1 cellular context compared by ENCODE assay signal in genomic region chr6:113858605-113859348, GRCh38.
A peak's percentile ranks its signal among the peaks of the same experiment; 100 is the strongest.
TF ChIP-seq lines count a peak whose summit lies in the region.

No MANE protein-coding gene starts in this region.

TF ChIP-seq in HepG2, 621 proteins besides CTCF, POLR2A, EP300 and RAD21 (continued from another document and continues in another):
- TF ChIP-seq SIX4 (CRISPR knock-in tag; IDR thresholded peaks at IDR 0.05) (0 out of 2 replicates have a peak, but pooled peaks have one; percentile 5), ISX (CRISPR knock-in tag; conservative IDR thresholded peaks at IDR 0.05) (peak; percentile 76; the same call in 1 of the 2 replicates), SKI (IDR thresholded peaks at IDR 0.05; ENCODE audit: partially characterized antibody) (peak; percentile 82), ZGPAT (CRISPR knock-in tag; IDR thresholded peaks at IDR 0.05) (peak; percentile 51; the same call in 1 of the 2 replicates), ZFX (CRISPR knock-in tag; IDR thresholded peaks at IDR 0.05; ENCODE audit: low read depth) (peak; percentile 86), TFDP1 (CRISPR knock-in tag; IDR thresholded peaks at IDR 0.05; ENCODE audit: borderline replicate concordance) (peak; percentile 62; the same call in 1 of the 2 replicates), ZNF713 (CRISPR knock-in tag; IDR thresholded peaks at IDR 0.05) (0 out of 2 replicates have a peak, but pooled peaks have one; percentile 20), ZNF607 (CRISPR knock-in tag; IDR thresholded peaks at IDR 0.05; ENCODE audit: borderline replicate concordance) (peak; percentile 29; the same call in 1 of the 2 replicates), ZNF766 (CRISPR knock-in tag; IDR thresholded peaks at IDR 0.05; ENCODE audit: borderline replicate concordance) (peak; percentile 80; the same call in 1 of the 2 replicates), ZBTB20 (CRISPR knock-in tag; IDR thresholded peaks at IDR 0.05; ENCODE audit: borderline replicate concordance, low read depth) (peak; percentile 63), ZNF615 (CRISPR knock-in tag; IDR thresholded peaks at IDR 0.05; ENCODE audit: borderline replicate concordance) (no peak), ZNF552 (CRISPR knock-in tag; IDR thresholded peaks at IDR 0.05; ENCODE audit: borderline replicate concordance) (no peak; the same call in 1 of the 2 replicates), ZNF746 (CRISPR knock-in tag; IDR thresholded peaks at IDR 0.05) (peak; percentile 66; the same call in 1 of the 2 replicates), KLF12 (CRISPR knock-in tag; IDR thresholded peaks at IDR 0.05; ENCODE audit: borderline replicate concordance) (peak; percentile 81; the same call in 1 of the 2 replicates), MED1 (CRISPR knock-in tag; IDR thresholded peaks at IDR 0.05) (peak; percentile 78; the same call in 1 of the 2 replicates), CCAR2 (optimal IDR thresholded peaks at IDR 0.05; ENCODE audit: low read depth, low read length) (no peak), PAX8 (CRISPR knock-in tag; IDR thresholded peaks at IDR 0.05; ENCODE audit: borderline replicate concordance) (0 out of 2 replicates have a peak, but pooled peaks have one; percentile 68), AGO2 (optimal IDR thresholded peaks at IDR 0.05; ENCODE audit: low read depth, low read length) (peak; percentile 97), ZBTB3 (CRISPR knock-in tag; IDR thresholded peaks at IDR 0.05; ENCODE audit: borderline replicate concordance, low read depth) (no peak), HNRNPUL1 (IDR thresholded peaks at IDR 0.05; ENCODE audit: low read depth, low read length) (no peak), ZNF407 (CRISPR knock-in tag; IDR thresholded peaks at IDR 0.05; ENCODE audit: not compliant biosample characterization) (peak; percentile 80), SP1 (IDR thresholded peaks at IDR 0.05) (no peak), SP1 (CRISPR knock-in tag; IDR thresholded peaks at IDR 0.05) (peak; percentile 88), JDP2 (CRISPR knock-in tag; IDR thresholded peaks at IDR 0.05; ENCODE audit: borderline replicate concordance) (no peak), TCF12 (IDR thresholded peaks at IDR 0.05) (no peak), TCF12 (CRISPR knock-in tag; IDR thresholded peaks at IDR 0.05) (no peak), NFKB2 (CRISPR knock-in tag; IDR thresholded peaks at IDR 0.05; ENCODE audit: borderline replicate concordance) (peak; percentile 29; the same call in 1 of the 2 replicates), KDM5B (CRISPR knock-in tag; IDR thresholded peaks at IDR 0.05; ENCODE audit: borderline replicate concordance) (peak; percentile 41; the same call in 1 of the 2 replicates), MTF2 (CRISPR knock-in tag; IDR thresholded peaks at IDR 0.05; ENCODE audit: borderline replicate concordance) (no peak), ZMYM4 (CRISPR knock-in tag; IDR thresholded peaks at IDR 0.05) (peak; percentile 94), ZBTB46 (CRISPR knock-in tag; IDR thresholded peaks at IDR 0.05; ENCODE audit: borderline replicate concordance) (no peak; the same call in 1 of the 2 replicates), SAP130 (CRISPR knock-in tag; IDR thresholded peaks at IDR 0.05; ENCODE audit: low read depth) (peak; percentile 82), ZFP36L1 (CRISPR knock-in tag; IDR thresholded peaks at IDR 0.05) (0 out of 2 replicates have a peak, but pooled peaks have one; percentile 60), FOXJ3 (CRISPR knock-in tag; IDR thresholded peaks at IDR 0.05; ENCODE audit: borderline replicate concordance) (peak; percentile 19; the same call in 1 of the 2 replicates), ZIK1 (CRISPR knock-in tag; IDR thresholded peaks at IDR 0.05; ENCODE audit: borderline replicate concordance, low read depth) (peak; percentile 86), ZNF496 (CRISPR knock-in tag; IDR thresholded peaks at IDR 0.05; ENCODE audit: insufficient replicate concordance) (no peak)
- TF ChIP-seq, protein P1, sequence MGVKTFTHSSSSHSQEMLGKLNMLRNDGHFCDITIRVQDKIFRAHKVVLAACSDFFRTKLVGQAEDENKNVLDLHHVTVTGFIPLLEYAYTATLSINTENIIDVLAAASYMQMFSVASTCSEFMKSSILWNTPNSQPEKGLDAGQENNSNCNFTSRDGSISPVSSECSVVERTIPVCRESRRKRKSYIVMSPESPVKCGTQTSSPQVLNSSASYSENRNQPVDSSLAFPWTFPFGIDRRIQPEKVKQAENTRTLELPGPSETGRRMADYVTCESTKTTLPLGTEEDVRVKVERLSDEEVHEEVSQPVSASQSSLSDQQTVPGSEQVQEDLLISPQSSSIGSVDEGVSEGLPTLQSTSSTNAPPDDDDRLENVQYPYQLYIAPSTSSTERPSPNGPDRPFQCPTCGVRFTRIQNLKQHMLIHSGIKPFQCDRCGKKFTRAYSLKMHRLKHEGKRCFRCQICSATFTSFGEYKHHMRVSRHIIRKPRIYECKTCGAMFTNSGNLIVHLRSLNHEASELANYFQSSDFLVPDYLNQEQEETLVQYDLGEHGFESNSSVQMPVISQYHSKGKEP (CRISPR knock-in tag; IDR thresholded peaks at IDR 0.05), result peak; percentile 63; the same call in 1 of the 2 replicates
- TF ChIP-seq, protein P2, sequence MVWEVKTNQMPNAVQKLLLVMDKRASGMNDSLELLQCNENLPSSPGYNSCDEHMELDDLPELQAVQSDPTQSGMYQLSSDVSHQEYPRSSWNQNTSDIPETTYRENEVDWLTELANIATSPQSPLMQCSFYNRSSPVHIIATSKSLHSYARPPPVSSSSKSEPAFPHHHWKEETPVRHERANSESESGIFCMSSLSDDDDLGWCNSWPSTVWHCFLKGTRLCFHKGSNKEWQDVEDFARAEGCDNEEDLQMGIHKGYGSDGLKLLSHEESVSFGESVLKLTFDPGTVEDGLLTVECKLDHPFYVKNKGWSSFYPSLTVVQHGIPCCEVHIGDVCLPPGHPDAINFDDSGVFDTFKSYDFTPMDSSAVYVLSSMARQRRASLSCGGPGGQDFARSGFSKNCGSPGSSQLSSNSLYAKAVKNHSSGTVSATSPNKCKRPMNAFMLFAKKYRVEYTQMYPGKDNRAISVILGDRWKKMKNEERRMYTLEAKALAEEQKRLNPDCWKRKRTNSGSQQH (CRISPR knock-in tag; IDR thresholded peaks at IDR 0.05; ENCODE audit: low read depth), result 0 out of 2 replicates have a peak, but pooled peaks have one; percentile 73
- TF ChIP-seq, protein P3, sequence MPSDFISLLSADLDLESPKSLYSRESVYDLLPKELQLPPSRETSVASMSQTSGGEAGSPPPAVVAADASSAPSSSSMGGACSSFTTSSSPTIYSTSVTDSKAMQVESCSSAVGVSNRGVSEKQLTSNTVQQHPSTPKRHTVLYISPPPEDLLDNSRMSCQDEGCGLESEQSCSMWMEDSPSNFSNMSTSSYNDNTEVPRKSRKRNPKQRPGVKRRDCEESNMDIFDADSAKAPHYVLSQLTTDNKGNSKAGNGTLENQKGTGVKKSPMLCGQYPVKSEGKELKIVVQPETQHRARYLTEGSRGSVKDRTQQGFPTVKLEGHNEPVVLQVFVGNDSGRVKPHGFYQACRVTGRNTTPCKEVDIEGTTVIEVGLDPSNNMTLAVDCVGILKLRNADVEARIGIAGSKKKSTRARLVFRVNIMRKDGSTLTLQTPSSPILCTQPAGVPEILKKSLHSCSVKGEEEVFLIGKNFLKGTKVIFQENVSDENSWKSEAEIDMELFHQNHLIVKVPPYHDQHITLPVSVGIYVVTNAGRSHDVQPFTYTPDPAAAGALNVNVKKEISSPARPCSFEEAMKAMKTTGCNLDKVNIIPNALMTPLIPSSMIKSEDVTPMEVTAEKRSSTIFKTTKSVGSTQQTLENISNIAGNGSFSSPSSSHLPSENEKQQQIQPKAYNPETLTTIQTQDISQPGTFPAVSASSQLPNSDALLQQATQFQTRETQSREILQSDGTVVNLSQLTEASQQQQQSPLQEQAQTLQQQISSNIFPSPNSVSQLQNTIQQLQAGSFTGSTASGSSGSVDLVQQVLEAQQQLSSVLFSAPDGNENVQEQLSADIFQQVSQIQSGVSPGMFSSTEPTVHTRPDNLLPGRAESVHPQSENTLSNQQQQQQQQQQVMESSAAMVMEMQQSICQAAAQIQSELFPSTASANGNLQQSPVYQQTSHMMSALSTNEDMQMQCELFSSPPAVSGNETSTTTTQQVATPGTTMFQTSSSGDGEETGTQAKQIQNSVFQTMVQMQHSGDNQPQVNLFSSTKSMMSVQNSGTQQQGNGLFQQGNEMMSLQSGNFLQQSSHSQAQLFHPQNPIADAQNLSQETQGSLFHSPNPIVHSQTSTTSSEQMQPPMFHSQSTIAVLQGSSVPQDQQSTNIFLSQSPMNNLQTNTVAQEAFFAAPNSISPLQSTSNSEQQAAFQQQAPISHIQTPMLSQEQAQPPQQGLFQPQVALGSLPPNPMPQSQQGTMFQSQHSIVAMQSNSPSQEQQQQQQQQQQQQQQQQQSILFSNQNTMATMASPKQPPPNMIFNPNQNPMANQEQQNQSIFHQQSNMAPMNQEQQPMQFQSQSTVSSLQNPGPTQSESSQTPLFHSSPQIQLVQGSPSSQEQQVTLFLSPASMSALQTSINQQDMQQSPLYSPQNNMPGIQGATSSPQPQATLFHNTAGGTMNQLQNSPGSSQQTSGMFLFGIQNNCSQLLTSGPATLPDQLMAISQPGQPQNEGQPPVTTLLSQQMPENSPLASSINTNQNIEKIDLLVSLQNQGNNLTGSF (CRISPR knock-in tag; IDR thresholded peaks at IDR 0.05), result peak; percentile 24; the same call in 1 of the 2 replicates
